24 cellular contexts compared by ENCODE assay signal in genomic region chr10:30207485-30208052, GRCh38.
A peak's percentile ranks its signal among the peaks of the same experiment; 100 is the strongest.
DNase-seq lines count a peak whose midpoint lies in the region; ATAC-seq and TF ChIP-seq lines count a peak whose summit lies in the region.
"Had no signal": no experiment of that assay in that cellular context is flagged by ENCODE, and none has a peak within 500 bp of the region (broad histone marks: within the 10 kb centered on the region; RNA-seq: fewer than 3 reads in every experiment).

No MANE protein-coding gene starts in this region.

- H3K9me2 ChIP-seq in GM23338 (ENCODE audit: insufficient read depth), result no peaks in the 10 kb centered on the region

- H3K4me1 Mint-ChIP-seq in GM23338, result no peaks in the 10 kb centered on the region
- H3K4me1 Mint-ChIP-seq: CD8-positive, alpha-beta memory T cell; T-cell had no signal

- H3K27me3 Mint-ChIP-seq in GM23338 (ENCODE audit: insufficient read depth, low read depth, poor library complexity), result no peaks in the 10 kb centered on the region

- no peak overlapping the region for H2BK5ac ChIP-seq in mesenchymal stem cell (ENCODE audit: low read depth, low read length, poor library complexity, severe bottlenecking)

- no peak overlapping the region for H4K8ac ChIP-seq in mesenchymal stem cell (ENCODE audit: low read length)

- no peaks in the 10 kb centered on the region for H3K79me1 ChIP-seq in mesenchymal stem cell (replicated peaks; ENCODE audit: low read length, poor library complexity, severe bottlenecking)

- H3K4me3 ChIP-seq in BLaER1, result 0 out of 2 replicates have a peak overlapping the region, but pooled peaks have one; percentile 26
- H3K4me3 ChIP-seq in GM23338, result no peak overlapping the region
- no peak overlapping the region for H3K4me3 ChIP-seq in mesenchymal stem cell (ENCODE audit: insufficient read depth in 1 of 2, low read depth in 1 of 2, low read length in 2 of 2)
- H3K4me3 ChIP-seq: K562, psoas muscle, uterus had no signal

- H3K4ac ChIP-seq in mesenchymal stem cell (ENCODE audit: low read depth in 1 of 2, low read length in 2 of 2), result no peak overlapping the region

- H3K27ac Mint-ChIP-seq in GM23338, result no peak overlapping the region
- no peak overlapping the region for H3K27ac Mint-ChIP-seq in activated naive CD4-positive, alpha-beta T cell treated with anti-CD3 and anti-CD28 coated beads, Interleukin-2, amount 50 U/mL, for 72 hours
- H3K27ac Mint-ChIP-seq: activated CD8-positive, alpha-beta memory T cell treated with anti-CD3 and anti-CD28 coated beads, Interleukin-2, amount 10 ng/mL, durations not matched to agents 7 days and 5 days; CD8-positive, alpha-beta memory T cell; HFFc6; natural killer cell treated with Interleukin-12 subunit alpha and Interleukin-12 subunit beta and Interleukin-15 and Interleukin-18, amount 100 ng/mL, for 72 hours; T-cell had no signal

- no peak for TF ChIP-seq CTCF in GM23338 (conservative IDR thresholded peaks at IDR 0.05; ENCODE audit: low read depth in 2 of 2)

- H3K4me2 ChIP-seq in BLaER1 (peak overlapping the region; percentile 83), GM23338 (no peak overlapping the region), mesenchymal stem cell (ENCODE audit: low read length, poor library complexity, severe bottlenecking) (no peak overlapping the region)

- H2BK15ac ChIP-seq in mesenchymal stem cell (ENCODE audit: low read depth, poor library complexity, severe bottlenecking), result no peak overlapping the region

- H3K9ac ChIP-seq in BLaER1 (peak overlapping the region; percentile 50), mesenchymal stem cell (ENCODE audit: low read length) (no peak overlapping the region)

- H3K18ac ChIP-seq in mesenchymal stem cell (ENCODE audit: low read depth in 1 of 2, low read length in 2 of 2), result no peak overlapping the region

- H3K36me3 ChIP-seq in BLaER1 (no peaks in the 10 kb centered on the region), GM23338 (ENCODE audit: insufficient read depth) (peaks cover 5% of the 10 kb centered on the region; the same call in 1 of the 2 replicates), mesenchymal stem cell (ENCODE audit: control insufficient read depth in 1 of 2, insufficient read depth in 2 of 2, low read depth in 1 of 2, low read length in 2 of 2) (no peaks in the 10 kb centered on the region)
- H3K36me3 ChIP-seq: uterus had no signal

- H2BK120ac ChIP-seq in mesenchymal stem cell (ENCODE audit: low read depth, low read length), result no peak overlapping the region

- no peak overlapping the region for H3K4me3 Mint-ChIP-seq in GM23338
- H3K4me3 Mint-ChIP-seq: activated CD8-positive, alpha-beta memory T cell treated with anti-CD3 and anti-CD28 coated beads, Interleukin-2, amount 10 ng/mL, durations not matched to agents 7 days and 5 days; CD8-positive, alpha-beta memory T cell; HFFc6; natural killer cell treated with Interleukin-12 subunit alpha and Interleukin-12 subunit beta and Interleukin-15 and Interleukin-18, amount 100 ng/mL, for 72 hours; T-cell had no signal

- no peaks in the 10 kb centered on the region for H3K79me2 ChIP-seq in GM23338 (replicated peaks; ENCODE audit: insufficient read depth)

- H3K27me3 ChIP-seq in BLaER1 (no peaks in the 10 kb centered on the region), GM23338 (ENCODE audit: insufficient read depth) (no peaks in the 10 kb centered on the region), mesenchymal stem cell (ENCODE audit: control insufficient read depth in 1 of 2, insufficient read depth in 1 of 2, low read length in 2 of 2) (peaks cover 0 to 6% of the 10 kb centered on the region in 2 experiments)
- H3K27me3 ChIP-seq: foreskin keratinocyte, uterus had no signal

- H3K9me3 Mint-ChIP-seq in GM23338, result peaks cover 9% of the 10 kb centered on the region; the same call in 2 of the 3 replicates
- H3K9me3 Mint-ChIP-seq in activated naive CD4-positive, alpha-beta T cell treated with anti-CD3 and anti-CD28 coated beads, Interleukin-2, amount 50 U/mL, for 72 hours, result peaks cover 0 to 4% of the 10 kb centered on the region in 2 donors

- H3K9me3 ChIP-seq in BLaER1 (peaks cover 65% of the 10 kb centered on the region), mesenchymal stem cell (ENCODE audit: control insufficient read depth, low read length) (peaks cover 22% of the 10 kb centered on the region)
- H3K9me3 ChIP-seq: psoas muscle, uterus had no signal

- peaks cover 30% of the 10 kb centered on the region for H3K4me1 ChIP-seq in BLaER1
- H3K4me1 ChIP-seq in GM23338 (ENCODE audit: insufficient read depth), result no peaks in the 10 kb centered on the region
- peaks cover 8% of the 10 kb centered on the region for H3K4me1 ChIP-seq in mesenchymal stem cell (ENCODE audit: control insufficient read depth, insufficient read depth, low read depth, low read length)
- H3K4me1 ChIP-seq: foreskin keratinocyte, psoas muscle, uterus had no signal

- no peaks in the 10 kb centered on the region for H3F3A ChIP-seq in GM23338 (replicated peaks; ENCODE audit: low read depth)

- H2AK5ac ChIP-seq in mesenchymal stem cell (ENCODE audit: low read length, severe bottlenecking), result peak overlapping the region; percentile 1

- DNase-seq in GM23338 (ENCODE audit: low spot score), result peak; percentile 12
- DNase-seq in RPMI7951 (ENCODE audit: low read depth), result peak; percentile 88
- peak; percentile 36 for DNase-seq in mesenchymal stem cell
- no peak for DNase-seq in activated naive CD4-positive, alpha-beta T cell treated with anti-CD3 and anti-CD28 coated beads, Interleukin-2, amount 50 U/mL, for 72 hours (ENCODE audit: low spot score in 2 of 2)
- no peak for DNase-seq in NCI-H69 (lab: John Stamatoyannopoulos, UW)
- DNase-seq: ACHN; activated CD4-positive, CD25-positive, alpha-beta regulatory T cell; activated CD8-positive, alpha-beta memory T cell treated with anti-CD3 and anti-CD28 coated beads, Interleukin-2, amount 10 ng/mL, durations not matched to agents 7 days and 5 days; activated effector memory CD4-positive, alpha-beta T cell treated with Interleukin-2 at 50 U/mL for 16 hours; CD8-positive, alpha-beta memory T cell; foreskin keratinocyte; HFFc6; NCI-H1105 treated with DMSO at 0.1 percent for 48 hours; psoas muscle; stimulated activated CD4-positive, alpha-beta T cell treated with anti-CD3 and anti-CD28 coated beads, Interleukin-12 subunit alpha, Interleukin-12 subunit beta, amount 100 ng/mL, for 4 hours; stimulated activated naive CD4-positive, alpha-beta T cell treated with Interleukin-2 at 50 U/mL for 16 hours; T-cell; uterus had no signal

- H3K36me3 Mint-ChIP-seq in GM23338 (ENCODE audit: low read depth), result no peaks in the 10 kb centered on the region
- no peaks in the 10 kb centered on the region for H3K36me3 Mint-ChIP-seq in activated naive CD4-positive, alpha-beta T cell treated with anti-CD3 and anti-CD28 coated beads, Interleukin-2, amount 50 U/mL, for 72 hours
- H3K36me3 Mint-ChIP-seq: activated CD8-positive, alpha-beta memory T cell treated with anti-CD3 and anti-CD28 coated beads, Interleukin-2, amount 10 ng/mL, durations not matched to agents 7 days and 5 days; CD8-positive, alpha-beta memory T cell; T-cell had no signal

- H4K91ac ChIP-seq in mesenchymal stem cell (ENCODE audit: low read length), result no peak overlapping the region

- H3K27ac ChIP-seq in BLaER1 (peak overlapping the region; percentile 62), GM23338 (ENCODE audit: low read depth) (no peak overlapping the region), mesenchymal stem cell (ENCODE audit: low read length, poor library complexity, severe bottlenecking) (peak overlapping the region; percentile 19)
- H3K27ac ChIP-seq: foreskin keratinocyte, HL-60, psoas muscle, uterus had no signal

- 43% methylated on average over 7 of the region's 10 CpGs for WGBS in mesenchymal stem cell

- H3K23ac ChIP-seq in mesenchymal stem cell (ENCODE audit: low read length in 2 of 2), result no peak overlapping the region

- no peak overlapping the region for H3K14ac ChIP-seq in mesenchymal stem cell (ENCODE audit: low read length in 2 of 2)

- H2AFZ ChIP-seq in GM23338 (no peak overlapping the region), mesenchymal stem cell (ENCODE audit: low read depth, low read length) (no peak overlapping the region)

- ATAC-seq in GM23338 (peak; percentile 26; the same call in 2 of the 3 replicates), HG02571 (IDR thresholded peaks at IDR 0.05; ENCODE audit: unreplicated experiment) (no peak), GM18868 (IDR thresholded peaks at IDR 0.05; ENCODE audit: unreplicated experiment) (no peak)
- no peak for ATAC-seq in activated naive CD4-positive, alpha-beta T cell treated with anti-CD3 and anti-CD28 coated beads, Interleukin-2, amount 50 U/mL, for 72 hours
- ATAC-seq: activated CD8-positive, alpha-beta memory T cell treated with anti-CD3 and anti-CD28 coated beads, Interleukin-2, amount 10 ng/mL, durations not matched to agents 7 days and 5 days; foreskin keratinocyte; K562; natural killer cell treated with Interleukin-12 subunit alpha and Interleukin-12 subunit beta and Interleukin-15 and Interleukin-18, amount 100 ng/mL, for 72 hours; psoas muscle; T-cell had no signal

- no peak overlapping the region for H2BK12ac ChIP-seq in mesenchymal stem cell (ENCODE audit: low read length in 2 of 2)

- H4K20me1 ChIP-seq in BLaER1, result no peaks in the 10 kb centered on the region
- no peaks in the 10 kb centered on the region for H4K20me1 ChIP-seq in GM23338 (replicated peaks; ENCODE audit: insufficient read depth)

Comparison
In these comparisons a context has a peak if more than half of its experiments do, and no peak if none do; other contexts are left out.
1. DNase-seq: peak in GM23338 (single experiment), RPMI7951 (single experiment) and mesenchymal stem cell (single experiment); none in activated naive CD4-positive, alpha-beta T cell treated with anti-CD3 and anti-CD28 coated beads, Interleukin-2, amount 50 U/mL, for 72 hours (0 of 2) and NCI-H69 (single experiment).